Comparison of ENCODE assay signal across 8 cellular contexts in the genomic region with DNA sequence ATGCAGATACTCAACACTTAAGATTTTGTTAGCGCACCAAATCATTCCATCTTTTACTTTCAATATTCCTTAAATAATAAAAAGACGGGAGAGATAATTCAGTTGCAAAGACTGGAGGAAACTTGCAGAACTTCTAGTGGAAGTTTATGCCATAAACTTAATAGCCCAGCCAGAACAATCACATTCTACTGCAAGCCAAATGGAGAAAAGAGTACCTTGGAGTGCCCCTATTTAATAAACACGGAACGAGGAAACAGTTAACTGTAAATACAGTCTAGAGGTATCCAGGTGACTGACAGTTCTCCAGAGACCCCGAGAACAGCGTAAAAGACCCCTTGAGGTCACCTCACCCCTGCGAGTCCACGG. TPM values are rescaled to one million over a fixed set of nuclear protein-coding genes. Genes with fewer than 3 reads are reported as not detected.
DNase-seq lines count a peak whose midpoint lies in the region; ATAC-seq lines count a peak whose summit lies in the region.

No MANE protein-coding gene starts in this region.

- H3K4me3 Mint-ChIP-seq in T-helper 2 cell treated with Interferon-gamma antibody and Interleukin-4, amounts not matched to agents 5 μg/mL and 100 μg/mL, for 36 hours = peak overlapping the region; percentile 94
- H3K4me3 Mint-ChIP-seq in activated T-helper 1 cell treated with anti-CD3 and anti-CD28 coated beads, Interleukin-12 subunit alpha, Interleukin-12 subunit beta, Interleukin-2, Interleukin-4 antibody, amounts not matched to agents 30 ng/mL and 10 ng/mL and 1 ng/mL, durations not matched to agents 14 hours and 24 hours and 36 hours = peak overlapping the region; percentile 94

- peaks cover 33% of the 10 kb centered on the region for H3K4me1 Mint-ChIP-seq in T-helper 2 cell treated with Interferon-gamma antibody and Interleukin-4, amounts not matched to agents 5 μg/mL and 100 μg/mL, for 36 hours (ENCODE audit: low read depth)
- peaks cover 39% of the 10 kb centered on the region for H3K4me1 Mint-ChIP-seq in activated T-helper 1 cell treated with anti-CD3 and anti-CD28 coated beads, Interleukin-12 subunit alpha, Interleukin-12 subunit beta, Interleukin-2, Interleukin-4 antibody, amounts not matched to agents 30 ng/mL and 10 ng/mL and 1 ng/mL, durations not matched to agents 14 hours and 24 hours and 36 hours (ENCODE audit: low read depth)

- H3K9me3 Mint-ChIP-seq in T-helper 2 cell treated with Interferon-gamma antibody and Interleukin-4, amounts not matched to agents 5 μg/mL and 100 μg/mL, for 36 hours = no peaks in the 10 kb centered on the region
- no peaks in the 10 kb centered on the region for H3K9me3 Mint-ChIP-seq in activated T-helper 1 cell treated with anti-CD3 and anti-CD28 coated beads, Interleukin-12 subunit alpha, Interleukin-12 subunit beta, Interleukin-2, Interleukin-4 antibody, amounts not matched to agents 30 ng/mL and 10 ng/mL and 1 ng/mL, durations not matched to agents 14 hours and 24 hours and 36 hours

- H3K27ac Mint-ChIP-seq in T-helper 2 cell treated with Interferon-gamma antibody and Interleukin-4, amounts not matched to agents 5 μg/mL and 100 μg/mL, for 36 hours = peak overlapping the region; percentile 97
- peak overlapping the region; percentile 98 for H3K27ac Mint-ChIP-seq in activated T-helper 1 cell treated with anti-CD3 and anti-CD28 coated beads, Interleukin-12 subunit alpha, Interleukin-12 subunit beta, Interleukin-2, Interleukin-4 antibody, amounts not matched to agents 30 ng/mL and 10 ng/mL and 1 ng/mL, durations not matched to agents 14 hours and 24 hours and 36 hours

- H3K27me3 Mint-ChIP-seq in T-helper 2 cell treated with Interferon-gamma antibody and Interleukin-4, amounts not matched to agents 5 μg/mL and 100 μg/mL, for 36 hours (ENCODE audit: low read depth) = no peaks in the 10 kb centered on the region
- H3K27me3 Mint-ChIP-seq in activated T-helper 1 cell treated with anti-CD3 and anti-CD28 coated beads, Interleukin-12 subunit alpha, Interleukin-12 subunit beta, Interleukin-2, Interleukin-4 antibody, amounts not matched to agents 30 ng/mL and 10 ng/mL and 1 ng/mL, durations not matched to agents 14 hours and 24 hours and 36 hours (ENCODE audit: insufficient read depth) = peaks cover 3% of the 10 kb centered on the region

- H3K4me3 ChIP-seq in iPS-18c (ENCODE audit: insufficient read depth, low read depth, low read length) = peak overlapping the region; percentile 72

- H3K36me3 Mint-ChIP-seq in T-helper 2 cell treated with Interferon-gamma antibody and Interleukin-4, amounts not matched to agents 5 μg/mL and 100 μg/mL, for 36 hours (ENCODE audit: low read depth) = peaks cover 18% of the 10 kb centered on the region
- H3K36me3 Mint-ChIP-seq in activated T-helper 1 cell treated with anti-CD3 and anti-CD28 coated beads, Interleukin-12 subunit alpha, Interleukin-12 subunit beta, Interleukin-2, Interleukin-4 antibody, amounts not matched to agents 30 ng/mL and 10 ng/mL and 1 ng/mL, durations not matched to agents 14 hours and 24 hours and 36 hours (ENCODE audit: low read depth) = peaks cover 18% of the 10 kb centered on the region

- ATAC-seq in HG03045 (IDR thresholded peaks at IDR 0.05; ENCODE audit: unreplicated experiment) = peak; percentile 11

- no peak for DNase-seq in T-helper 2 cell treated with Interferon-gamma antibody and Interleukin-4, amounts not matched to agents 5 μg/mL and 100 μg/mL, for 36 hours (ENCODE audit: low spot score)
- DNase-seq in T-helper 2 cell (no peak), superior temporal gyrus (ENCODE audit: extremely low spot score) (peak; percentile 18), dedifferentiated amniotic fluid mesenchymal stem cell (ENCODE audit: extremely low spot score) (no peak)
- DNase-seq in activated T-helper 1 cell treated with anti-CD3 and anti-CD28 coated beads, Interleukin-12 subunit alpha, Interleukin-12 subunit beta, Interleukin-2, Interleukin-4 antibody, amounts not matched to agents 30 ng/mL and 10 ng/mL and 1 ng/mL, durations not matched to agents 14 hours and 24 hours and 36 hours (ENCODE audit: low spot score) = no peak
- no peak for DNase-seq in activated CD4-positive, alpha-beta T cell treated with anti-CD3 and anti-CD28 coated beads, Interleukin-2, amount 50 U/mL, for 1 hour

- H3K9me3 ChIP-seq in iPS-18c (ENCODE audit: control insufficient read depth, insufficient read depth, low read length) = no peaks in the 10 kb centered on the region

- intact Hi-C loops in activated T-helper 1 cell treated with anti-CD3 and anti-CD28 coated beads, Interleukin-12 subunit alpha, Interleukin-12 subunit beta, Interleukin-2, Interleukin-4 antibody, amounts not matched to agents 30 ng/mL and 10 ng/mL and 1 ng/mL, durations not matched to agents 14 hours and 24 hours and 36 hours (cut with micrococcal nuclease) = loop anchor here (1.0 to 10.0 kb wide), 11 partner anchors 332 to 1968 kb away; a partner anchor contains a TSS

RNA-seq across cellular contexts. Expression of a gene that starts 0.6 kb away (rescaled TPM):
- total RNA-seq in activated T-helper 1 cell treated with anti-CD3 and anti-CD28 coated beads, Interleukin-12 subunit alpha, Interleukin-12 subunit beta, Interleukin-2, Interleukin-4 antibody, amounts not matched to agents 30 ng/mL and 10 ng/mL and 1 ng/mL, durations not matched to agents 14 hours and 24 hours and 36 hours = 6.4 and 6.5 TPM in 2 replicates
